In genomic region chr2:19288291-19288690, GRCh38 we compare ENCODE assay signal across 35 cellular contexts.
"Had no signal": no experiment of that assay in that cellular context is flagged by ENCODE, and none has a peak within 500 bp of the region (broad histone marks: within the 10 kb centered on the region; RNA-seq: fewer than 3 reads in every experiment).

No MANE protein-coding gene starts in this region.

- H3K4me2 ChIP-seq: KMS-11 had no signal

- H3K27me3 ChIP-seq: MG63 had no signal

- H3K9me3 ChIP-seq: MG63 had no signal

- H3K27ac ChIP-seq: KMS-11 had no signal

- H3K4me3 ChIP-seq: MG63 had no signal

- H3K36me3 ChIP-seq: MG63 had no signal

- H3K9ac ChIP-seq: KMS-11 had no signal

- DNase-seq: Kasumi-1, MG63, MM.1S, MV-4-11, NCI-H1048, NCI-H1092, NCI-H1092 treated with DMSO at 0.1 percent for 48 hours, NCI-H1105, NCI-H1105 treated with DMSO at 0.1 percent for 48 hours, NCI-H1417, NCI-H1417 treated with DMSO at 0.1 percent for 48 hours, NCI-H1436, NCI-H1436 treated with DMSO at 0.1 percent for 48 hours, NCI-H146, NCI-H1694, NCI-H1694 treated with DMSO at 0.1 percent for 48 hours, NCI-H187, NCI-H187 treated with DMSO at 0.1 percent for 48 hours, NCI-H1930, NCI-H2029, NCI-H2029 treated with DMSO at 0.1 percent for 48 hours, NCI-H2081, NCI-H2081 treated with DMSO at 0.1 percent for 48 hours, NCI-H2107, NCI-H2171, NCI-H2171 treated with DMSO at 0.1 percent for 48 hours, NCI-H2227 treated with DMSO at 0.1 percent for 48 hours, NCI-H226, NCI-H345, NCI-H446, NCI-H446 treated with DMSO at 0.1 percent for 48 hours, NCI-H510A, NCI-H510A treated with DMSO at 0.1 percent for 48 hours, NCI-H524 had no signal
